8 cellular contexts compared by ENCODE assay signal in genomic region chr3:172040976-172041963, GRCh38. TPM values are rescaled to one million over a fixed set of nuclear protein-coding genes. Genes with fewer than 3 reads are reported as not detected.
DNase-seq lines count a peak whose midpoint lies in the region; ATAC-seq and TF ChIP-seq lines count a peak whose summit lies in the region.

No MANE protein-coding gene starts in this region.

- H3K36me3 Mint-ChIP-seq in naive thymus-derived CD8-positive, alpha-beta T cell = no peaks in the 10 kb centered on the region

- H3K4me1 Mint-ChIP-seq in naive thymus-derived CD8-positive, alpha-beta T cell = peaks cover 8 to 60% (median 45%) of the 10 kb centered on the region in 4 donors

- H3K4me3 ChIP-seq in epithelial cell of esophagus (ENCODE audit: low read length) = peak overlapping the region; percentile 73

- DNase-seq in SIG-M5 treated with dmso at 0.1 percent for 504 hours (lab: John Stamatoyannopoulos, UW; ENCODE audit: unreplicated experiment) (peak; percentile 50), SIG-M5 (lab: John Stamatoyannopoulos, UW) (no peak), RPMI7951 (ENCODE audit: low read depth) (peak; percentile 89), epithelial cell of esophagus (ENCODE audit: low read depth) (peak; percentile 51), amygdala (lab: John Stamatoyannopoulos, UW) (no peak), NCI-H1417 (lab: John Stamatoyannopoulos, UW) (no peak)
- no peak for DNase-seq in naive thymus-derived CD8-positive, alpha-beta T cell

- H3K9me3 Mint-ChIP-seq in naive thymus-derived CD8-positive, alpha-beta T cell = no peaks in the 10 kb centered on the region

- POLR2A ChIA-PET in naive thymus-derived CD8-positive, alpha-beta T cell (lab: Charles Lee) = interaction anchor here (2.6 kb wide), 1 partner anchor 62 kb away, joined by 13 read pairs; no protein-coding TSS in a partner anchor

- peaks cover 0 to 1% (median 0%) of the 10 kb centered on the region in 5 donors for H3K27me3 Mint-ChIP-seq in naive thymus-derived CD8-positive, alpha-beta T cell

- peak overlapping the region; percentile 53 to 93 (median 78) for H3K27ac Mint-ChIP-seq in naive thymus-derived CD8-positive, alpha-beta T cell

- TF ChIP-seq CTCF in epithelial cell of esophagus (IDR thresholded peaks at IDR 0.05; ENCODE audit: insufficient read depth, low read depth, low read length, missing control alignments) = no peak

- no peak for ATAC-seq in naive thymus-derived CD8-positive, alpha-beta T cell
- no peak for ATAC-seq in GM18870 (IDR thresholded peaks at IDR 0.05; ENCODE audit: unreplicated experiment)

- peak overlapping the region; percentile 70 to 88 (median 84) for H3K4me3 Mint-ChIP-seq in naive thymus-derived CD8-positive, alpha-beta T cell

RNA-seq across cellular contexts. Expression of gene FNDC3B, which starts 1.9 kb away (rescaled TPM):
- total RNA-seq in RPMI7951 (2014; rRNA removed; shearing (Covaris generic)) = 60.6 and 64.6 TPM in 2 replicates
- total RNA-seq in naive thymus-derived CD8-positive, alpha-beta T cell = 10 to 100 TPM; 14.7 to 20.6 TPM
- polyA plus RNA-seq in naive thymus-derived CD8-positive, alpha-beta T cell = 1 to 10 TPM; 6.5 to 8.8 (median 8.6) TPM

Comparison
In these comparisons a context has a peak if more than half of its experiments do, and no peak if none do; other contexts are left out.
1. DNase-seq: peak in SIG-M5 treated with dmso at 0.1 percent for 504 hours (single experiment), RPMI7951 (single experiment) and epithelial cell of esophagus (single experiment); none in SIG-M5 (single experiment), naive thymus-derived CD8-positive, alpha-beta T cell (0 of 10), amygdala (0 of 56) and NCI-H1417 (0 of 3).